ENCODE assay signal across 17 cellular contexts in genomic region chr5:38369692-38370091, GRCh38.
"Had no signal": no experiment of that assay in that cellular context is flagged by ENCODE, and none has a peak within 500 bp of the region (broad histone marks: within the 10 kb centered on the region; RNA-seq: fewer than 3 reads in every experiment).

No MANE protein-coding gene starts in this region.

- H3K4me3 ChIP-seq: colonic mucosa, right lobe of liver, transverse colon had no signal

- H3K4me1 ChIP-seq: colonic mucosa had no signal

- ATAC-seq: activated T-helper 17 cell treated with anti-CD3 and anti-CD28 coated beads, Interleukin-2, amount 50 U/mL, for 72 hours; natural killer cell treated with Interleukin-12 subunit alpha and Interleukin-12 subunit beta and Interleukin-15 and Interleukin-18, amount 100 ng/mL, for 72 hours; WTC11 had no signal

- H3K27me3 ChIP-seq: colonic mucosa, right lobe of liver, transverse colon had no signal

- H3K27ac ChIP-seq: colonic mucosa, right lobe of liver had no signal

- H3K36me3 ChIP-seq: colonic mucosa, right lobe of liver, transverse colon had no signal

- H3K9me3 ChIP-seq: colonic mucosa, right lobe of liver, transverse colon had no signal

- DNase-seq: activated CD4-positive, alpha-beta T cell treated with anti-CD3 and anti-CD28 coated beads, Interleukin-2, amount 10 ng/mL, durations not matched to agents 24 days and 14 days; activated CD8-positive, alpha-beta memory T cell treated with anti-CD3 and anti-CD28 coated beads for 24 hours; activated naive CD4-positive, alpha-beta T cell treated with anti-CD3 and anti-CD28 coated beads for 36 hours; colonic mucosa; glutamatergic neuron; left cardiac atrium; mammary epithelial cell; occipital lobe; right lobe of liver; stimulated activated CD4-positive, alpha-beta T cell treated with anti-CD3 and anti-CD28 coated beads, Interleukin-12 subunit alpha, Interleukin-12 subunit beta, amount 100 ng/mL, for 4 hours; stimulated activated naive CD4-positive, alpha-beta T cell; substantia nigra; T-helper 1 cell; transverse colon had no signal
